11 cellular contexts compared by ENCODE assay signal in the genomic region with DNA sequence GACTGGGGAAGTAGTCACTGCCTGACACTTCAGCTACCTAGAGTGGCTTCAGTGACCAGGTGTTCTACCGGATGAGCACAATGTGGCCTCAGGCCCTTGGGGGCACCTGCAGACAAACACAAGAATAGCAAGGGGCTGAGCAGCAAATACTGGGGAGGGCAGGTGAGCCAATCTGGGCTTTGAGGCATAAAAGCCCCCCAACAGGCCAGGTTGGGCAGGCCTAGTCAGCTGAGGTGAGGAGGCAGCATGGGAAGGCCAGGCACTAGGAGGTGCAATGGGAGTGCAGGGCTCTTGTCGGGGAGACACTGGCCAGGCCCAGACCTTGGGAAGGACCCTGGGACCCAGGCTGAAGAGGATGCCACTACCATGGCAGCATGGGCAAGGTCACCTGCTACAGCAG.
"Had no signal": no experiment of that assay in that cellular context is flagged by ENCODE, and none has a peak within 500 bp of the region (broad histone marks: within the 10 kb centered on the region; RNA-seq: fewer than 3 reads in every experiment).

No MANE protein-coding gene starts in this region.

- FAIRE-seq: H1, H54 had no signal

- H3K27ac ChIP-seq: GM23248 had no signal

- H3K4me2 ChIP-seq: GM23338 had no signal

- H3K4me3 ChIP-seq: GM23248, GM23338, HAP-1 had no signal

- H3K27ac Mint-ChIP-seq: GM23338, HFFc6 had no signal

- H3K9me3 ChIP-seq: HAP-1 had no signal

- H3K9me3 Mint-ChIP-seq: GM23338, H9, HFFc6 had no signal

- DNase-seq: GM23248, GOT3, H7, H9, HCEC 1CT, HFFc6 had no signal

- H3K4me3 Mint-ChIP-seq: GM23338, H9, HFFc6 had no signal

- H3K4me1 Mint-ChIP-seq: GM23338, H9 had no signal

- H2AFZ ChIP-seq: GM23248, GM23338 had no signal

- ATAC-seq: GM23338, HCT116 had no signal

- H3K9ac ChIP-seq: GM23248 had no signal

- H3K4me1 ChIP-seq: HAP-1 had no signal
